18 cellular contexts compared by ENCODE assay signal in genomic region chr9:114200721-114201300, GRCh38.
"Had no signal": no experiment of that assay in that cellular context is flagged by ENCODE, and none has a peak within 500 bp of the region (broad histone marks: within the 10 kb centered on the region; RNA-seq: fewer than 3 reads in every experiment).

No MANE protein-coding gene starts in this region.

- ATAC-seq: effector memory CD8-positive, alpha-beta T cell; left colon; natural killer cell treated with Interleukin-12 subunit alpha and Interleukin-12 subunit beta and Interleukin-15 and Interleukin-18, amount 100 ng/mL, for 72 hours; psoas muscle had no signal

- H3K4me3 Mint-ChIP-seq: dendritic cell treated with granulocyte-macrophage colony-stimulating factor and Interleukin-4, amounts not matched to agents 40 ng/mL and 50 ng/mL, for 4 days; effector memory CD8-positive, alpha-beta T cell; natural killer cell treated with Interleukin-12 subunit alpha and Interleukin-12 subunit beta and Interleukin-15 and Interleukin-18, amount 100 ng/mL, for 72 hours; type B pancreatic cell had no signal

- H3K9me3 Mint-ChIP-seq: dendritic cell treated with granulocyte-macrophage colony-stimulating factor and Interleukin-4, amounts not matched to agents 40 ng/mL and 50 ng/mL, for 4 days; effector memory CD8-positive, alpha-beta T cell; natural killer cell treated with Interleukin-12 subunit alpha and Interleukin-12 subunit beta and Interleukin-15 and Interleukin-18, amount 100 ng/mL, for 72 hours; type B pancreatic cell had no signal

- H3K27me3 ChIP-seq: esophagus squamous epithelium, hepatocyte, sigmoid colon, stomach had no signal

- DNase-seq: effector memory CD8-positive, alpha-beta T cell; esophagus squamous epithelium; foreskin melanocyte; head of caudate nucleus; left colon; mammary epithelial cell; psoas muscle; retina; sigmoid colon; stimulated activated CD4-positive, alpha-beta T cell treated with anti-CD3 and anti-CD28 coated beads, Interleukin-12 subunit alpha, Interleukin-12 subunit beta, amount 100 ng/mL, for 4 hours; stimulated activated naive CD4-positive, alpha-beta T cell; stomach; substantia nigra had no signal

- H3K36me3 ChIP-seq: sigmoid colon had no signal

- H3K36me3 Mint-ChIP-seq: natural killer cell treated with Interleukin-12 subunit alpha and Interleukin-12 subunit beta and Interleukin-15 and Interleukin-18, amount 100 ng/mL, for 72 hours had no signal

- H3K27ac ChIP-seq: esophagus squamous epithelium, hepatocyte, psoas muscle, sigmoid colon, stomach had no signal

- H3K27me3 Mint-ChIP-seq: dendritic cell treated with granulocyte-macrophage colony-stimulating factor and Interleukin-4, amounts not matched to agents 40 ng/mL and 50 ng/mL, for 4 days; type B pancreatic cell had no signal

- H3K27ac Mint-ChIP-seq: dendritic cell treated with granulocyte-macrophage colony-stimulating factor and Interleukin-4, amounts not matched to agents 40 ng/mL and 50 ng/mL, for 4 days; effector memory CD8-positive, alpha-beta T cell; natural killer cell treated with Interleukin-12 subunit alpha and Interleukin-12 subunit beta and Interleukin-15 and Interleukin-18, amount 100 ng/mL, for 72 hours had no signal

- H3K4me3 ChIP-seq: esophagus squamous epithelium, hepatocyte, psoas muscle, sigmoid colon, skin epidermis, stomach had no signal

- H3K4me2 ChIP-seq: hepatocyte had no signal

- H2AFZ ChIP-seq: hepatocyte had no signal

- H3K9me3 ChIP-seq: esophagus squamous epithelium, psoas muscle, sigmoid colon, stomach had no signal
